In genomic region chr1:5444365-5444890, GRCh38 we compare ENCODE assay signal across 21 cellular contexts.
"Had no signal": no experiment of that assay in that cellular context is flagged by ENCODE, and none has a peak within 500 bp of the region (broad histone marks: within the 10 kb centered on the region; RNA-seq: fewer than 3 reads in every experiment).

No MANE protein-coding gene starts in this region.

- H3K4me3 ChIP-seq: cardiac muscle cell, left lung, lung, neural progenitor cell, thoracic aorta had no signal

- H3K4me1 ChIP-seq: foreskin keratinocyte, left lung, neural progenitor cell had no signal

- H3K27ac ChIP-seq: cardiac muscle cell, foreskin keratinocyte, left lung, neural progenitor cell, thoracic aorta had no signal

- DNase-seq: activated B cell treated with CpG ODN at 0.5 μM for 24 hours; activated CD4-positive, alpha-beta T cell treated with anti-CD3 and anti-CD28 coated beads for 4 hours; activated CD4-positive, alpha-beta T cell treated with anti-CD3 and anti-CD28 coated beads, Interleukin-2, amount 50 U/mL, for 48 hours; activated effector memory CD4-positive, alpha-beta T cell treated with anti-CD3 and anti-CD28 coated beads, Interleukin-2, amount 50 U/mL, for 16 hours; activated naive CD4-positive, alpha-beta T cell treated with anti-CD3 and anti-CD28 coated beads, Interleukin-2, amount 10 ng/mL, durations not matched to agents 7 days and 5 days; amygdala; dermis blood vessel endothelial cell; effector CD8-positive, alpha-beta T cell; erythroblast; foreskin keratinocyte; left lung; naive thymus-derived CD4-positive, alpha-beta T cell; retina; stimulated activated CD4-positive, alpha-beta T cell treated with anti-CD3 and anti-CD28 coated beads, Interleukin-2, amount 100 ng/mL, for 48 hours; stimulated activated CD8-positive, alpha-beta memory T cell treated with anti-CD3 and anti-CD28 coated beads, Interleukin-4, amount 100 ng/mL, for 48 hours; stimulated activated naive CD4-positive, alpha-beta T cell; T-helper 17 cell had no signal

- H3K9me3 ChIP-seq: thoracic aorta had no signal

- H3K36me3 ChIP-seq: cardiac muscle cell, left lung, neural progenitor cell, thoracic aorta had no signal

- H3K27me3 ChIP-seq: cardiac muscle cell, foreskin keratinocyte, neural progenitor cell had no signal

- ATAC-seq: foreskin keratinocyte; left lung; naive thymus-derived CD4-positive, alpha-beta T cell; T-helper 17 cell had no signal
